Comparison of ENCODE assay signal across 9 cellular contexts in the genomic region with DNA sequence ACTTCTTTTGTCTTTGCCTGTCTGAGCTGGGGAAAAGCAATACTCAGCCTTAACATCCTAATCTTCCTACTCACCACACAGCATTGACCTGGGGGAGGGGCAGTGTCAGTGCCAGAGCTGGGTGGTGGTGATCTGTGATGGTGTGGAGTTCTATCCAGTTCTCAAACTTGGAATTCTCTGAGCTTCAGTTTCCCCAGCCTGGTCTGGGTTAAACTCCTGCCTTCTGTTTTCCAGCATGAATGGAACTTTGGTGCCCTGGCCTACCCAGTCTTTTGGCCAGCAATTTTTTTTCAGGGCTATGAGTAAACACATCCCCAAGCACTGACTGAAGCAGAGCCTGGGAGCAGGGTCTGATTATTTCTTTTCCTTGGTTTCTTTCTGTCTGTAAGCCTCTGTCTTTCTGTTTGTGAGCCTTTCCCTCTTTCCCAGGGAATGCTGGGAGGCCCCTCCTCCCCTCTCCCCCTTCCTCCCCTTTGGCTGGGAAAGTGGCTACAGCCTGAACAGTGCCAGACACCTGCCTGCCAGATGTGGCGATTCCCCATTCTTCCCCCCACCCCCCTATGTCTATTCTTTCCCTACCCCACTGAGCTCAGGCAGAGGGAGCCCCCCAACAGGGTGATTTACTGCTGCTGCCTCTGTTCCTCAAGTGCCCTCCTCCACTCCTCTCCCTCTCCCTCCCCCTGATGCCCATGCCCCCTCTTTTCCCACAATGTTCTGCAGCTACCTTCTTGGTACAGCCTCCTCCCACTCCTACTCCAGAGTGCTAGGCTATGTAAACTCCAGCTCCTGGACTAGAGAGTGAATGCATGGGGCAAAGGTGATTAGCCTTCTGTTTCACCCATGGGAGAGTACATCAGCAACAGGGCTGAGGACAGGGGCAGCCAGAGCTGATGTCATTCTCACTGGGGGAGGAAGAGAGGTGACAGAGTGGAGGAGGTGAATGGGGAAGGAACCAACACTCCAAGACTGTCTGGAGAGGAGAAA. TPM values are rescaled to one million over a fixed set of nuclear protein-coding genes. Genes with fewer than 3 reads are reported as not detected.
DNase-seq lines count a peak whose midpoint lies in the region; ATAC-seq and TF ChIP-seq lines count a peak whose summit lies in the region.
"Had no signal": no experiment of that assay in that cellular context is flagged by ENCODE, and none has a peak within 500 bp of the region (broad histone marks: within the 10 kb centered on the region; RNA-seq: fewer than 3 reads in every experiment).

No MANE protein-coding gene starts in this region.

- no peak overlapping the region for H3K4me3 ChIP-seq in AG04450 (ENCODE audit: low read depth, low read length)
- no peak overlapping the region for H3K4me3 ChIP-seq in mucosa of descending colon

- H3K9me3 Mint-ChIP-seq in activated naive CD8-positive, alpha-beta T cell treated with anti-CD3 and anti-CD28 coated beads for 36 hours: no peaks in the 10 kb centered on the region

- no peak overlapping the region for H3K4me3 Mint-ChIP-seq in activated naive CD8-positive, alpha-beta T cell treated with anti-CD3 and anti-CD28 coated beads for 36 hours

- H3K36me3 ChIP-seq in mucosa of descending colon (ENCODE audit: low read depth): peaks cover 7% of the 10 kb centered on the region

- DNase-seq in AG04450 (ENCODE audit: low read depth, low spot score) (no peak), NCI-H2081 treated with DMSO at 0.1 percent for 48 hours (lab: John Stamatoyannopoulos, UW) (peak; percentile 36), mucosa of descending colon (no peak), glomerular visceral epithelial cell (ENCODE audit: extremely low spot score) (no peak), NCI-H226 (no peak)
- DNase-seq in activated naive CD8-positive, alpha-beta T cell treated with anti-CD3 and anti-CD28 coated beads for 36 hours: no peak

- TF ChIP-seq CTCF in AG04450 (IDR thresholded peaks at IDR 0.05; ENCODE audit: low read depth, low read length) (no peak), mucosa of descending colon (IDR thresholded peaks at IDR 0.05) (no peak)

- POLR2A ChIA-PET in AG04450 (lab: Yijun Ruan, JAX): interaction anchor here (0.6 to 1.3 kb wide), 2 partner anchors 55 to 67 kb away, joined by 4 read pairs; no protein-coding TSS in a partner anchor

- peak overlapping the region; percentile 89 for H3K27ac ChIP-seq in AG04450 (ENCODE audit: low read depth, low read length)
- peak overlapping the region; percentile 99 for H3K27ac ChIP-seq in cingulate gyrus (ENCODE audit: low read depth, low read length)

- no peak overlapping the region for H3K27ac Mint-ChIP-seq in activated naive CD8-positive, alpha-beta T cell treated with anti-CD3 and anti-CD28 coated beads for 36 hours

- no peaks in the 10 kb centered on the region for H3K27me3 Mint-ChIP-seq in activated naive CD8-positive, alpha-beta T cell treated with anti-CD3 and anti-CD28 coated beads for 36 hours

- no peaks in the 10 kb centered on the region for H3K27me3 ChIP-seq in AG04450 (ENCODE audit: control insufficient read depth, insufficient read depth, low read length)

- ATAC-seq in mucosa of descending colon: peak; percentile 6
- no peak for ATAC-seq in GM18517 (IDR thresholded peaks at IDR 0.05; ENCODE audit: unreplicated experiment)

- intact Hi-C loops in mucosa of descending colon (cut with DNase I, micrococcal nuclease): no loop called here

- CTCF ChIA-PET in AG04450 (lab: Charles Lee): interaction anchor here (0.7 to 2.2 kb wide), 10 partner anchors 15 to 139 kb away, joined by 3 to 9 read pairs (median 4); partner anchors contain the start of gene COPZ1

- peaks cover 18% of the 10 kb centered on the region for H3K4me1 Mint-ChIP-seq in activated naive CD8-positive, alpha-beta T cell treated with anti-CD3 and anti-CD28 coated beads for 36 hours

- no peaks in the 10 kb centered on the region for H3K4me1 ChIP-seq in mucosa of descending colon (ENCODE audit: low read depth)

- H3K36me3 Mint-ChIP-seq in activated naive CD8-positive, alpha-beta T cell treated with anti-CD3 and anti-CD28 coated beads for 36 hours: peaks cover 13% of the 10 kb centered on the region

- no peaks in the 10 kb centered on the region for H3K9me3 ChIP-seq in AG04450 (ENCODE audit: control insufficient read depth, insufficient read depth, low read length)
- no peaks in the 10 kb centered on the region for H3K9me3 ChIP-seq in mucosa of descending colon

RNA-seq across cellular contexts. Expression of gene GPR84, which starts 11.1 kb away (rescaled TPM):
- not detected in 2 replicates for polyA plus RNA-seq in AG04450 (2011; rRNA removed)
- polyA minus RNA-seq in AG04450 (2011; rRNA and poly(A)+ RNA removed): not detected in 2 replicates
- total RNA-seq in mucosa of descending colon: 1 to 10 TPM in 1 of 3 donors, under 1 TPM in 1, not detected in 1; 0.60 to 1.7 TPM
- total RNA-seq in activated naive CD8-positive, alpha-beta T cell treated with anti-CD3 and anti-CD28 coated beads for 36 hours: 1 to 10 TPM in 1 of 2 experiments, under 1 TPM in 1; 0.62 to 1.2 TPM
- total RNA-seq: kidney epithelial cell had no signal

RNA-seq across cellular contexts. Expression of gene COPZ1, which starts 28.3 kb away (rescaled TPM):
- polyA plus RNA-seq in AG04450 (2011; rRNA removed): 355 and 404 TPM in 2 replicates
- polyA minus RNA-seq in AG04450 (2011; rRNA and poly(A)+ RNA removed): 137 and 153 TPM in 2 replicates
- 100 to 1,000 TPM in 2 of 3 donors, 10 to 100 TPM in 1; 84.0 to 115 (median 104) TPM for total RNA-seq in mucosa of descending colon
- total RNA-seq in activated naive CD8-positive, alpha-beta T cell treated with anti-CD3 and anti-CD28 coated beads for 36 hours: 100 to 1,000 TPM in 1 of 2 experiments, 10 to 100 TPM in 1; 96.3 to 102 TPM

RNA-seq across cellular contexts. Expression of gene ZNF385A, which starts 31.4 kb away (rescaled TPM):
- polyA plus RNA-seq in AG04450 (2011; rRNA removed): 1.5 and 2.8 TPM in 2 replicates
- 2.9 and 3.1 TPM in 2 replicates for polyA minus RNA-seq in AG04450 (2011; rRNA and poly(A)+ RNA removed)
- total RNA-seq in mucosa of descending colon: 10 to 100 TPM in 2 of 3 donors, 1 to 10 TPM in 1; 3.5 to 15.0 (median 10.4) TPM
- total RNA-seq in activated naive CD8-positive, alpha-beta T cell treated with anti-CD3 and anti-CD28 coated beads for 36 hours: 1 to 10 TPM; 1.0 to 1.1 TPM

RNA-seq across cellular contexts. Expression of gene NFE2, which starts 52.4 kb away (rescaled TPM):
- 0.25 and 0.37 TPM in 2 replicates for polyA plus RNA-seq in AG04450 (2011; rRNA removed)
- polyA minus RNA-seq in AG04450 (2011; rRNA and poly(A)+ RNA removed): 0.30 and 0.41 TPM in 2 replicates
- under 1 TPM in 2 of 3 donors, not detected in 1; 0.25 to 0.31 TPM for total RNA-seq in mucosa of descending colon
- not detected for total RNA-seq in activated naive CD8-positive, alpha-beta T cell treated with anti-CD3 and anti-CD28 coated beads for 36 hours
